Comparison of ENCODE assay signal across 30 cellular contexts in the genomic region with DNA sequence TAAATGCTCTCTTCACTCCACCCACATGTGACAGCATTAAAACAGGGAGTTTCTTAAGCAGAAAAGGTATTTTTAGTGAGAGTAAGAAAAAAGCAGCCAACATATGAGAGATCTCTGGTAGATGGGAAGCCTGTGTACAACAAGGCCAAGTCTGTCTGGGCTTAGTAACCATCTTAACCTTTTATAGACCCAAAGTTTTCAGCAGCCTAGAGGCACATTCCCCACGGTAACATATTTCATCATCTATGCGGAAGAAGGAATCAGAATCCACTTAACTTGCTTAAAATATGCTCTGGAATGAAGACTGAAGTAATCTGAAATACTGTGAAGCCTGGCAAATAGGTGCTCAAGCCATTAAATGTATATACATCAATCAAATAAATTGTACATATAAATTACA.
"Had no signal": no experiment of that assay in that cellular context is flagged by ENCODE, and none has a peak within 500 bp of the region (broad histone marks: within the 10 kb centered on the region; RNA-seq: fewer than 3 reads in every experiment).

No MANE protein-coding gene starts in this region.

- H3K4me1 Mint-ChIP-seq: activated B cell treated with CpG ODN at 0.5 μM for 24 hours; activated CD4-positive, alpha-beta T cell treated with anti-CD3 and anti-CD28 coated beads, Interleukin-2, amount 10 ng/mL, durations not matched to agents 7 days and 5 days; activated T-helper 17 cell treated with anti-CD3 and anti-CD28 coated beads, Interleukin-2, amount 50 U/mL, for 72 hours; T-cell had no signal

- H3K36me3 Mint-ChIP-seq: activated CD4-positive, alpha-beta memory T cell treated with anti-CD3 and anti-CD28 coated beads for 36 hours; activated naive CD8-positive, alpha-beta T cell; T-cell had no signal

- ATAC-seq: activated T-helper 17 cell treated with anti-CD3 and anti-CD28 coated beads, Interleukin-2, amount 50 U/mL, for 72 hours; Panc1; Right ventricle myocardium inferior; T-cell had no signal

- H3K9me3 Mint-ChIP-seq: activated B cell treated with CpG ODN at 0.5 μM for 24 hours; activated CD4-positive, alpha-beta memory T cell treated with anti-CD3 and anti-CD28 coated beads for 36 hours; activated CD4-positive, alpha-beta T cell treated with anti-CD3 and anti-CD28 coated beads, Interleukin-2, amount 10 ng/mL, durations not matched to agents 7 days and 5 days; activated naive CD4-positive, alpha-beta T cell treated with anti-CD3 and anti-CD28 coated beads for 36 hours; activated T-helper 17 cell treated with anti-CD3 and anti-CD28 coated beads, Interleukin-2, amount 50 U/mL, for 72 hours; T-cell had no signal

- H3K4me3 Mint-ChIP-seq: activated B cell treated with CpG ODN at 0.5 μM for 24 hours; activated CD4-positive, alpha-beta memory T cell treated with anti-CD3 and anti-CD28 coated beads for 36 hours; activated CD4-positive, alpha-beta T cell treated with anti-CD3 and anti-CD28 coated beads, Interleukin-2, amount 10 ng/mL, durations not matched to agents 7 days and 5 days; activated naive CD4-positive, alpha-beta T cell treated with anti-CD3 and anti-CD28 coated beads for 36 hours; activated naive CD8-positive, alpha-beta T cell; activated T-helper 17 cell treated with anti-CD3 and anti-CD28 coated beads, Interleukin-2, amount 50 U/mL, for 72 hours; T-cell had no signal

- DNase-seq: activated B cell treated with CpG ODN at 0.5 μM for 24 hours; activated CD4-positive, alpha-beta memory T cell treated with anti-CD3 and anti-CD28 coated beads for 36 hours; activated CD4-positive, alpha-beta T cell treated with anti-CD3 and anti-CD28 coated beads for 1 hour; activated CD4-positive, alpha-beta T cell treated with anti-CD3 and anti-CD28 coated beads, Interleukin-2, amount 10 ng/mL, durations not matched to agents 7 days and 5 days; activated CD8-positive, alpha-beta memory T cell treated with anti-CD3 and anti-CD28 coated beads for 24 hours; activated gamma-delta T cell; activated naive CD4-positive, alpha-beta T cell treated with anti-CD3 and anti-CD28 coated beads for 36 hours; activated T-cell treated with anti-CD3 and anti-CD28 coated beads, Interleukin-2, amount 50 U/mL, for 48 hours; Kasumi-1; KBM-7; NCI-H1105 treated with DMSO at 0.1 percent for 48 hours; NCI-H146; NCI-H1930; NCI-H2171; NCI-H2227 treated with DMSO at 0.1 percent for 48 hours; NCI-H446 treated with DMSO at 0.1 percent for 48 hours; NCI-H524 treated with DMSO at 0.1 percent for 48 hours; NCI-H774; NK-92 treated with Interleukin-12 subunit alpha and Interleukin-12 subunit beta, amount 100 ng/mL, for 24 hours; OCI-M1; RPMI8226; T-cell; T-helper 2 cell; T1000 had no signal

- H3K27ac ChIP-seq: SK-N-MC had no signal

- FAIRE-seq: TTC549 had no signal

- H3K27me3 Mint-ChIP-seq: activated B cell treated with CpG ODN at 0.5 μM for 24 hours had no signal

- H3K4me3 ChIP-seq: SK-N-MC had no signal
